ENCODE assay signal across 8 cellular contexts in the genomic region with DNA sequence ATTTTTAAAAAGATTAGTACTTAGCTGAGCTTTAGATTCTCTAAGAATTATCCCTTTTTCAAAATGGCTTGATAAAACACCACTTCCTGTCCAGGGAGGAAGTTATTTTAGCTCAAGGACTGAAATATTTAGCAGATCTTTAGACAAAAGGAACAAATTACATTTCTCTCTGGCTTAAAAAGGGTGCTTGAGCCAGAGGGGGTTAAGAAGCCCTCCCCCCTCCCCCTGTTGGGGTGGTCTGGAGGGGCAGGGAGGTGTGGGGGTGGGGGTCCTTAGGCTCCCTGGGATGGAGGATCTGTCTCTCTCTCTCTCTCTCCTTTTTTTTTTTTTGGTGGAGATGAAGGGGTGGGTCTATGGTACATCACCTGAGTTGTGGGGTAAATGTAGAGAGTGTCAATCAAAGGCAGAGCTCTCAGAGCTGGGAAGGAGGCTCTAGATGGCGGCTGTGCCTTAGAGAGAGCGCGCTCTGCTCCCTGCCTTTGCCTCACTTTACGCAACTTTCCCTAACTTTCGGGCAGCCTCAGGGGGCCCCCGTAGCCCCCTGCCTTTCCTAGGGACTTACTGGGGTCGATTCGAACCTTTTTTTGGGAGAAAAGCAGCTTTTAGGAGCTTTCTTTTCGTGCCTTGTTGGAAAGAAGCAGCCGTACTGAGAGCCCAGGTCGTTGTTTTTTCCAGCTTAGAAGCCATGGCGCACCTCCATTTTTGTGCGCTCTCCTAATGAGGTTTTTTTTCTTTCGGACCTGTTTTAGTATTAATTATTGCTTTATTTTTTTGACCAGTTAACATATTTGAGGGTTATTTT. TPM values are rescaled to one million over a fixed set of nuclear protein-coding genes. Genes with fewer than 3 reads are reported as not detected.
DNase-seq lines count a peak whose midpoint lies in the region; ATAC-seq and TF ChIP-seq lines count a peak whose summit lies in the region.

TSS of gene CHD2 (plus strand) at position 415 of the 802 bp plus-strand sequence. CDS start 914 bp downstream, outside the sequence.

- ATAC-seq in GM19455 (IDR thresholded peaks at IDR 0.05; ENCODE audit: unreplicated experiment) (peak; percentile 72), HG03571 (IDR thresholded peaks at IDR 0.05; ENCODE audit: unreplicated experiment) (peak; percentile 63), lower lobe of right lung (peak; percentile 72 to 79)

- H3K27me3 ChIP-seq in CD8-positive, alpha-beta memory T cell (ENCODE audit: insufficient read depth, low read length, poor library complexity, severe bottlenecking) = no peaks in the 10 kb centered on the region
- no peaks in the 10 kb centered on the region for H3K27me3 ChIP-seq in ectodermal cell (ENCODE audit: control insufficient read depth, insufficient read depth, low read length, poor library complexity, severe bottlenecking)
- no peaks in the 10 kb centered on the region for H3K27me3 ChIP-seq in lower lobe of right lung (ENCODE audit: low read depth)

- H3K27ac Mint-ChIP-seq in CD8-positive, alpha-beta memory T cell = peak within 1 kb of the TSS; percentile 97 to 100 (median 99)

- H3K36me3 Mint-ChIP-seq in CD8-positive, alpha-beta memory T cell = peaks cover 32 to 79% (median 33%) of the 10 kb centered on the region in 3 donors

- peak within 1 kb of the TSS; percentile 90 to 100 (median 98) for H3K4me3 Mint-ChIP-seq in CD8-positive, alpha-beta memory T cell

- peaks cover 58 to 74% (median 69%) of the 10 kb centered on the region in 3 donors for H3K4me1 Mint-ChIP-seq in CD8-positive, alpha-beta memory T cell

- H3K36me3 ChIP-seq in CD8-positive, alpha-beta memory T cell (ENCODE audit: insufficient read depth, low read length) = peaks cover 10% of the 10 kb centered on the region
- H3K36me3 ChIP-seq in ectodermal cell (ENCODE audit: control insufficient read depth, insufficient read depth, low read length) (peaks cover 2% of the 10 kb centered on the region), lower lobe of right lung (peaks cover 40% of the 10 kb centered on the region)

- peak within 1 kb of the TSS; percentile 97 for H3K27ac ChIP-seq in CD8-positive, alpha-beta memory T cell (ENCODE audit: low read depth, low read length)
- H3K27ac ChIP-seq in ectodermal cell (ENCODE audit: insufficient read depth, low read depth, low read length, poor library complexity, severe bottlenecking) (peak within 1 kb of the TSS; percentile 100), lower lobe of right lung (peak within 1 kb of the TSS; percentile 96)

- peaks cover 0 to 15% (median 0%) of the 10 kb centered on the region in 5 donors for H3K9me3 Mint-ChIP-seq in CD8-positive, alpha-beta memory T cell

- CTCF ChIA-PET in CD8-positive, alpha-beta memory T cell (lab: Charles Lee) = interaction anchor here (0.7 to 6.9 kb wide), 11 partner anchors 9 to 103 kb away, joined by 3 to 79 read pairs (median 6); no protein-coding TSS in a partner anchor

- WGBS in ectodermal cell, 2 experiments = 0 to 1% methylated on average over 13 to 14 of the region's 14 CpGs

- POLR2A ChIA-PET in CD8-positive, alpha-beta memory T cell (lab: Charles Lee) = interaction anchor here (0.7 to 11.5 kb wide), 12 partner anchors 9 to 1455 kb away, joined by 3 to 455 read pairs (median 6); no protein-coding TSS in a partner anchor

- peak within 1 kb of the TSS; percentile 80 for H3K4me3 ChIP-seq in CD8-positive, alpha-beta memory T cell (ENCODE audit: low read length)
- H3K4me3 ChIP-seq in ectodermal cell (ENCODE audit: insufficient read depth, low read depth, low read length) (peak within 1 kb of the TSS; percentile 72), lower lobe of right lung (peak within 1 kb of the TSS; percentile 66)

- peak; percentile 61 to 88 (median 81) for DNase-seq in CD8-positive, alpha-beta memory T cell
- peak; percentile 77 for DNase-seq in NCI-H748 treated with DMSO at 0.1 percent for 48 hours (lab: John Stamatoyannopoulos, UW)
- peak; percentile 49 to 59 for DNase-seq in activated CD4-positive, alpha-beta T cell treated with anti-CD3 and anti-CD28 coated beads, Interleukin-2, amount 50 U/mL, for 24 hours (ENCODE audit: low read depth in 1 of 2, low spot score in 1 of 2)
- DNase-seq in lower lobe of right lung = peak; percentile 72
- DNase-seq in stimulated activated CD8-positive, alpha-beta memory T cell treated with anti-CD3 and anti-CD28 coated beads, Interleukin-12 subunit alpha, Interleukin-12 subunit beta, amount 100 ng/mL, for 4 hours (ENCODE audit: low read depth) = peak; percentile 35

- intact Hi-C loops in lower lobe of right lung (cut with DNase I) = no loop called here

- no peak for TF ChIP-seq CTCF in lower lobe of right lung (IDR thresholded peaks at IDR 0.05)

- H3K9me3 ChIP-seq in CD8-positive, alpha-beta memory T cell (ENCODE audit: low read length) = no peaks in the 10 kb centered on the region
- H3K9me3 ChIP-seq in ectodermal cell (ENCODE audit: control insufficient read depth, low read length) (no peaks in the 10 kb centered on the region), lower lobe of right lung (no peaks in the 10 kb centered on the region)

- peaks cover 0 to 12% of the 10 kb centered on the region in 2 donors for H3K27me3 Mint-ChIP-seq in CD8-positive, alpha-beta memory T cell

- H3K4me1 ChIP-seq in CD8-positive, alpha-beta memory T cell (ENCODE audit: insufficient read depth, low read length) = peaks cover 54% of the 10 kb centered on the region
- no peaks in the 10 kb centered on the region for H3K4me1 ChIP-seq in ectodermal cell (ENCODE audit: control insufficient read depth, insufficient read depth, low read length)
- H3K4me1 ChIP-seq in lower lobe of right lung = peaks cover 56% of the 10 kb centered on the region

RNA-seq across cellular contexts. Expression of gene CHD2, which starts in this region (rescaled TPM):
- 100 to 1,000 TPM in 1 of 2 experiments, 10 to 100 TPM in 1; 99.0 to 109 TPM for total RNA-seq in CD8-positive, alpha-beta memory T cell
- polyA plus RNA-seq in CD8-positive, alpha-beta memory T cell = 80.3 TPM
- 50.0 TPM for polyA plus RNA-seq in ectodermal cell (2013, experiment 1 of 4)
- 52.6 TPM for polyA plus RNA-seq in ectodermal cell (2013, experiment 2 of 4)
- 38.1 TPM for polyA plus RNA-seq in ectodermal cell (2013, experiment 3 of 4)
- polyA plus RNA-seq in ectodermal cell (2013, experiment 4 of 4) = 44.1 TPM
- 158 TPM for total RNA-seq in lower lobe of right lung

Comparison
In these comparisons a context has a peak if more than half of its experiments do, and no peak if none do; other contexts are left out.
1. Peak in every context shown above with its lines: DNase-seq, ATAC-seq, H3K4me3 ChIP-seq and H3K27ac ChIP-seq.